Comparison of ENCODE assay signal across 17 cellular contexts in genomic region chr21:44360174-44360573, GRCh38. TPM values are rescaled to one million over a fixed set of nuclear protein-coding genes. Genes with fewer than 3 reads are reported as not detected.
DNase-seq lines count a peak whose midpoint lies in the region; ATAC-seq, FAIRE-seq and TF ChIP-seq lines count a peak whose summit lies in the region.
"Had no signal": no experiment of that assay in that cellular context is flagged by ENCODE, and none has a peak within 500 bp of the region (broad histone marks: within the 10 kb centered on the region; RNA-seq: fewer than 3 reads in every experiment).

No MANE protein-coding gene starts in this region.

- no peak for TF ChIP-seq EP300 in A549 (IDR thresholded peaks at IDR 0.05)

- no peaks in the 10 kb centered on the region for H3K79me2 ChIP-seq in GM23248 (ENCODE audit: insufficient read depth)

- in situ Hi-C loops in GM23248 (cut with MboI): no loop called here

- H3K36me3 ChIP-seq in GM23248 (ENCODE audit: low read depth) (no peaks in the 10 kb centered on the region), left lung (peaks cover 0 to 25% of the 10 kb centered on the region in 2 donors)
- H3K36me3 ChIP-seq: lower lobe of right lung, SJCRH30 had no signal

- intact Hi-C loops in left lung (cut with DNase I): no loop called here

- H3K4me1 ChIP-seq in A549: no peaks in the 10 kb centered on the region
- no peaks in the 10 kb centered on the region for H3K4me1 ChIP-seq in GM23248 (ENCODE audit: insufficient read depth)
- H3K4me1 ChIP-seq in left lung: peaks cover 0 to 43% of the 10 kb centered on the region in 2 donors
- H3K4me1 ChIP-seq: lower lobe of right lung had no signal

- H4K20me1 ChIP-seq in GM23248 (ENCODE audit: insufficient read depth): no peaks in the 10 kb centered on the region

- peak; percentile 44 to 70; a peak in 1 of 6 replicates for ATAC-seq in A549
- peak; percentile 38 for ATAC-seq in left lung
- no peak for ATAC-seq in GM19328 (IDR thresholded peaks at IDR 0.05; ENCODE audit: unreplicated experiment)

- H3K27ac ChIP-seq in A549: no peak overlapping the region
- H3K27ac ChIP-seq in GM23248: no peak overlapping the region
- peak overlapping the region in 1 of 2 donors; percentile 82 for H3K27ac ChIP-seq in left lung
- H3K27ac ChIP-seq: lower lobe of right lung, SJCRH30 had no signal

- H3K9me3 ChIP-seq in A549: no peaks in the 10 kb centered on the region
- no peaks in the 10 kb centered on the region for H3K9me3 ChIP-seq in GM23248 (ENCODE audit: low read depth)
- H3K9me3 ChIP-seq in left lung: no peaks in the 10 kb centered on the region

- no peaks in the 10 kb centered on the region for H3F3A ChIP-seq in GM23248 (ENCODE audit: insufficient read depth)

- WGBS in A549 (ENCODE audit: missing lambda C conversion rate): 51% methylated on average over 8 of the region's 8 CpGs
- WGBS in GM23248 (ENCODE audit: low coverage in 1 of 2, low lambda C conversion rate in 2 of 2, missing lambda C conversion rate in 2 of 2), 2 experiments: 7 to 8% methylated on average over 8 of the region's 8 CpGs

- no peak overlapping the region for H3K9ac ChIP-seq in GM23248

- H3K27me3 ChIP-seq in GM23248 (replicated peaks; ENCODE audit: insufficient read depth) (no peaks in the 10 kb centered on the region; the same call in 1 of the 2 replicates), left lung (no peaks in the 10 kb centered on the region)
- H3K27me3 ChIP-seq: SJCRH30 had no signal

- TF ChIP-seq RAD21 in A549 (conservative IDR thresholded peaks at IDR 0.05 in 1 of 2, IDR thresholded peaks at IDR 0.05 in 1 of 2): no peak

- TF ChIP-seq CTCF in A549 (IDR thresholded peaks at IDR 0.05) (no peak), left lung (IDR thresholded peaks at IDR 0.05) (no peak)

- no peak overlapping the region for H3K4me3 ChIP-seq in A549
- no peak overlapping the region for H3K4me3 ChIP-seq in GM23248
- H3K4me3 ChIP-seq in left lung: no peak overlapping the region
- H3K4me3 ChIP-seq: lower lobe of right lung, SJCRH30 had no signal

- CTCF ChIA-PET in A549 (lab: Yijun Ruan, JAX): no interaction called here

- FAIRE-seq in A549 (lab: Jason Lieb, UNC): no peak
- FAIRE-seq: bronchial epithelial cell, G401.6 had no signal

- H2AFZ ChIP-seq in GM23248: no peak overlapping the region

- no peak for DNase-seq in A549 (ENCODE audit: low read depth in 1 of 2, low spot score in 1 of 2)
- peak; percentile 12 for DNase-seq in GM23248
- DNase-seq in SIG-M5 treated with dmso at 0.1 percent for 504 hours (lab: John Stamatoyannopoulos, UW; ENCODE audit: unreplicated experiment): peak; percentile 90
- peak in 1 of 2 donors; percentile 70 for DNase-seq in left lung
- no peak for DNase-seq in DMS153 treated with DMSO at 0.1 percent for 48 hours (lab: John Stamatoyannopoulos, UW; ENCODE audit: unreplicated experiment)
- DNase-seq in COR-L47 (lab: John Stamatoyannopoulos, UW): no peak
- no peak for DNase-seq in stimulated activated CD4-positive, alpha-beta T cell treated with anti-CD3 and anti-CD28 coated beads, Interleukin-12 subunit alpha, Interleukin-12 subunit beta, amount 100 ng/mL, for 4 hours
- DNase-seq: activated effector memory CD4-positive, alpha-beta T cell treated with anti-CD3 and anti-CD28 coated beads, Interleukin-2, amount 50 U/mL, for 16 hours; hippocampal formation; lower lobe of right lung; NCI-H1048; NCI-H510A; SJCRH30; stimulated activated CD4-positive, alpha-beta T cell treated with anti-CD3 and anti-CD28 coated beads, Interleukin-2, amount 100 ng/mL, for 24 hours had no signal

- POLR2A ChIA-PET in A549 (lab: Yijun Ruan, JAX): no interaction called here

- H3K4me2 ChIP-seq in A549 (no peak overlapping the region), GM23248 (ENCODE audit: unreplicated experiment) (no peak overlapping the region)

- no peak for TF ChIP-seq POLR2A in A549 (IDR thresholded peaks at IDR 0.05; ENCODE audit: low read length)

- no peaks in the 10 kb centered on the region for H3K9me2 ChIP-seq in GM23248 (ENCODE audit: insufficient read depth)

TF ChIP-seq in A549, 52 proteins besides CTCF, POLR2A, EP300 and RAD21:
- TF ChIP-seq BHLHE40 (IDR thresholded peaks at IDR 0.05; ENCODE audit: low read depth, low read length) (no peak), ZSCAN20 (CRISPR knock-in tag; IDR thresholded peaks at IDR 0.05) (no peak), RARB (CRISPR knock-in tag; IDR thresholded peaks at IDR 0.05) (no peak), CBX2 (IDR thresholded peaks at IDR 0.05; ENCODE audit: borderline replicate concordance, low read depth) (no peak), HOXB13 (CRISPR knock-in tag; IDR thresholded peaks at IDR 0.05; ENCODE audit: low read depth) (no peak)

RNA-seq across cellular contexts. Expression of gene TRPM2, which starts 6.8 kb away (rescaled TPM):
- 2.9 and 3.2 TPM in 2 replicates for polyA plus RNA-seq in A549 (2011; rRNA removed)
- 6.3 and 6.7 TPM in 2 replicates for polyA plus RNA-seq in A549 (2012; cell fraction: cytosol; rRNA removed)
- polyA plus RNA-seq in A549 (2012; cell fraction: nucleus; rRNA removed): 5.8 and 6.5 TPM in 2 replicates
- 5.1 to 7.2 TPM (median 5.5 TPM) in 3 replicates for polyA plus RNA-seq in A549 (2017; fragmentation: RNase III; extraction: RNeasy Plus Mini Kit Qiagen cat#74134 plus additional on column Dnase treatment)
- 1.1 and 1.4 TPM in 2 replicates for polyA minus RNA-seq in A549 (2011; rRNA and poly(A)+ RNA removed)
- 0.13 and 0.22 TPM in 2 replicates for total RNA-seq in GM23248 (2014; rRNA removed; shearing (Covaris generic))
- polyA plus RNA-seq in GM23248 (2016; fragmentation: Nextera tagmentation; extraction: Ambion mirVana): not detected in 2 replicates
- total RNA-seq in left lung: 10 to 100 TPM; 11.0 to 25.6 TPM

RNA-seq across cellular contexts. Expression of gene CFAP410, which starts 21.0 kb away (rescaled TPM):
- polyA plus RNA-seq in A549 (2011; rRNA removed) (3.2 and 3.4 TPM in 2 replicates), A549 (2017; fragmentation: RNase III; extraction: RNeasy Plus Mini Kit Qiagen cat#74134 plus additional on column Dnase treatment) (5.8 to 8.1 TPM (median 7.1 TPM) in 3 replicates), GM23248 (2016; fragmentation: Nextera tagmentation; extraction: Ambion mirVana) (19.8 and 20.8 TPM in 2 replicates)
- 7.5 and 10.7 TPM in 2 replicates for polyA plus RNA-seq in A549 (2012; cell fraction: cytosol; rRNA removed)
- 38.4 and 40.3 TPM in 2 replicates for polyA plus RNA-seq in A549 (2012; cell fraction: nucleus; rRNA removed)
- polyA minus RNA-seq in A549 (2011; rRNA and poly(A)+ RNA removed): 1.2 and 1.3 TPM in 2 replicates
- 17.0 and 20.5 TPM in 2 replicates for total RNA-seq in GM23248 (2014; rRNA removed; shearing (Covaris generic))
- 10 to 100 TPM; 20.8 to 21.4 TPM for total RNA-seq in left lung

Comparison
In these comparisons a context has a peak if more than half of its experiments do, and no peak if none do; other contexts are left out.
1. DNase-seq: peak in GM23248 (single experiment) and SIG-M5 treated with dmso at 0.1 percent for 504 hours (single experiment); none in A549 (0 of 2), DMS153 treated with DMSO at 0.1 percent for 48 hours (single experiment), COR-L47 (single experiment) and stimulated activated CD4-positive, alpha-beta T cell treated with anti-CD3 and anti-CD28 coated beads, Interleukin-12 subunit alpha, Interleukin-12 subunit beta, amount 100 ng/mL, for 4 hours (single experiment).